Comparison of ENCODE assay signal across 32 cellular contexts in genomic region chr13:67063036-67063435, GRCh38.
A peak's percentile ranks its signal among the peaks of the same experiment; 100 is the strongest.
DNase-seq lines count a peak whose midpoint lies in the region; ATAC-seq and TF ChIP-seq lines count a peak whose summit lies in the region.
"Had no signal": no experiment of that assay in that cellular context is flagged by ENCODE, and none has a peak within 500 bp of the region (broad histone marks: within the 10 kb centered on the region; RNA-seq: fewer than 3 reads in every experiment).

No MANE protein-coding gene starts in this region.

- H3K9me3 Mint-ChIP-seq in glutamatergic neuron (ENCODE audit: unreplicated experiment): peaks cover 13% of the 10 kb centered on the region
- H3K9me3 Mint-ChIP-seq in stimulated activated naive CD8-positive, alpha-beta T cell treated with anti-CD3 and anti-CD28 coated beads, Interleukin-15, amount 100 ng/mL, for 72 hours: no peaks in the 10 kb centered on the region
- H3K9me3 Mint-ChIP-seq: activated CD4-positive, alpha-beta memory T cell treated with anti-CD3 and anti-CD28 coated beads for 36 hours; activated naive CD4-positive, alpha-beta T cell treated with anti-CD3 and anti-CD28 coated beads, Interleukin-2, amount 10 ng/mL, durations not matched to agents 7 days and 5 days; nephron progenitor cell had no signal

- H3K36me3 ChIP-seq in uterus: no peaks in the 10 kb centered on the region
- H3K36me3 ChIP-seq: cardiac muscle cell, heart right ventricle, pancreas, right atrium auricular region had no signal

- no peaks in the 10 kb centered on the region for H3K27me3 ChIP-seq in uterus
- H3K27me3 ChIP-seq: cardiac muscle cell, foreskin keratinocyte, heart right ventricle, pancreas, right atrium auricular region had no signal

- H3K27me3 Mint-ChIP-seq in glutamatergic neuron (ENCODE audit: unreplicated experiment): peaks cover 2% of the 10 kb centered on the region
- no peaks in the 10 kb centered on the region for H3K27me3 Mint-ChIP-seq in stimulated activated naive CD8-positive, alpha-beta T cell treated with anti-CD3 and anti-CD28 coated beads, Interleukin-15, amount 100 ng/mL, for 72 hours
- H3K27me3 Mint-ChIP-seq: activated CD4-positive, alpha-beta memory T cell treated with anti-CD3 and anti-CD28 coated beads for 36 hours; activated naive CD4-positive, alpha-beta T cell treated with anti-CD3 and anti-CD28 coated beads, Interleukin-2, amount 10 ng/mL, durations not matched to agents 7 days and 5 days had no signal

- peak overlapping the region; percentile 43 for H3K27ac Mint-ChIP-seq in glutamatergic neuron (ENCODE audit: unreplicated experiment)
- H3K27ac Mint-ChIP-seq in stimulated activated naive CD8-positive, alpha-beta T cell treated with anti-CD3 and anti-CD28 coated beads, Interleukin-15, amount 100 ng/mL, for 72 hours: no peak overlapping the region
- H3K27ac Mint-ChIP-seq: activated CD4-positive, alpha-beta memory T cell treated with anti-CD3 and anti-CD28 coated beads for 36 hours; activated naive CD4-positive, alpha-beta T cell treated with anti-CD3 and anti-CD28 coated beads, Interleukin-2, amount 10 ng/mL, durations not matched to agents 7 days and 5 days; nephron progenitor cell had no signal

- no peaks in the 10 kb centered on the region for H3K9me3 ChIP-seq in uterus
- H3K9me3 ChIP-seq: Caco-2, heart right ventricle, pancreas, right atrium auricular region had no signal

- no peak overlapping the region for H3K4me3 Mint-ChIP-seq in glutamatergic neuron (ENCODE audit: unreplicated experiment)
- no peak overlapping the region for H3K4me3 Mint-ChIP-seq in stimulated activated naive CD8-positive, alpha-beta T cell treated with anti-CD3 and anti-CD28 coated beads, Interleukin-15, amount 100 ng/mL, for 72 hours
- H3K4me3 Mint-ChIP-seq: activated CD4-positive, alpha-beta memory T cell treated with anti-CD3 and anti-CD28 coated beads for 36 hours; activated naive CD4-positive, alpha-beta T cell treated with anti-CD3 and anti-CD28 coated beads, Interleukin-2, amount 10 ng/mL, durations not matched to agents 7 days and 5 days; nephron progenitor cell had no signal

- intact Hi-C loops in uterus (cut with DNase I; ENCODE audit: low total_unique reads): no loop called here

- peaks cover 31% of the 10 kb centered on the region for H3K4me1 Mint-ChIP-seq in glutamatergic neuron (ENCODE audit: low read depth, unreplicated experiment)
- H3K4me1 Mint-ChIP-seq in stimulated activated naive CD8-positive, alpha-beta T cell treated with anti-CD3 and anti-CD28 coated beads, Interleukin-15, amount 100 ng/mL, for 72 hours: no peaks in the 10 kb centered on the region
- H3K4me1 Mint-ChIP-seq: activated naive CD4-positive, alpha-beta T cell treated with anti-CD3 and anti-CD28 coated beads, Interleukin-2, amount 10 ng/mL, durations not matched to agents 7 days and 5 days had no signal

- no peak overlapping the region for H3K4me3 ChIP-seq in uterus
- H3K4me3 ChIP-seq: cardiac muscle cell, heart right ventricle, lung, pancreas, right atrium auricular region, SK-N-MC, smooth muscle cell had no signal

- H3K36me3 Mint-ChIP-seq in glutamatergic neuron (ENCODE audit: unreplicated experiment): no peaks in the 10 kb centered on the region
- H3K36me3 Mint-ChIP-seq: activated CD4-positive, alpha-beta memory T cell treated with anti-CD3 and anti-CD28 coated beads for 36 hours; activated naive CD4-positive, alpha-beta T cell treated with anti-CD3 and anti-CD28 coated beads, Interleukin-2, amount 10 ng/mL, durations not matched to agents 7 days and 5 days had no signal

- no peak for ATAC-seq in stimulated activated naive CD8-positive, alpha-beta T cell treated with anti-CD3 and anti-CD28 coated beads, Interleukin-15, amount 100 ng/mL, for 72 hours
- no peak for ATAC-seq in GM18868 (IDR thresholded peaks at IDR 0.05; ENCODE audit: unreplicated experiment)
- ATAC-seq: foreskin keratinocyte, heart right ventricle, pancreas had no signal

- TF ChIP-seq POLR2A in uterus (IDR thresholded peaks at IDR 0.05): no peak

- H3K4me1 ChIP-seq in uterus: no peaks in the 10 kb centered on the region
- H3K4me1 ChIP-seq: Caco-2, foreskin keratinocyte, pancreas had no signal

- DNase-seq in COR-L47 (lab: John Stamatoyannopoulos, UW) (peak; percentile 70), HT1080 (ENCODE audit: low read depth) (peak; percentile 19), NCI-H69 (lab: John Stamatoyannopoulos, UW) (peak; percentile 100), glutamatergic neuron (no peak), uterus (no peak)
- DNase-seq in stimulated activated naive CD8-positive, alpha-beta T cell treated with anti-CD3 and anti-CD28 coated beads, Interleukin-15, amount 100 ng/mL, for 72 hours: no peak
- DNase-seq: activated CD4-positive, alpha-beta memory T cell treated with anti-CD3 and anti-CD28 coated beads for 36 hours; activated CD4-positive, CD25-positive, alpha-beta regulatory T cell treated with anti-CD3 and anti-CD28 coated beads, Interleukin-2, amount 50 U/mL, for 72 hours; activated CD8-positive, alpha-beta memory T cell treated with anti-CD3 and anti-CD28 coated beads, Interleukin-2, amount 50 U/mL, for 48 hours; activated naive CD4-positive, alpha-beta T cell treated with anti-CD3 and anti-CD28 coated beads, Interleukin-2, amount 10 ng/mL, durations not matched to agents 7 days and 5 days; amygdala; C1 segment of cervical spinal cord; Caco-2; cortex of kidney; foreskin keratinocyte; heart right ventricle; Kasumi-1; NCI-H1048; NCI-H2227 treated with DMSO at 0.1 percent for 48 hours; NCI-H82; nephron progenitor cell; OCI-M1; pancreas; stimulated activated CD4-positive, alpha-beta T cell treated with anti-CD3 and anti-CD28 coated beads, Interleukin-1b, Interleukin-23, amount 100 ng/mL, for 48 hours; trophoblast cell had no signal

- H3K27ac ChIP-seq in uterus: no peak overlapping the region
- H3K27ac ChIP-seq: cardiac muscle cell, foreskin keratinocyte, heart right ventricle, HL-60, pancreas, right atrium auricular region, SK-N-MC had no signal

- TF ChIP-seq CTCF in glutamatergic neuron (IDR thresholded peaks at IDR 0.05; ENCODE audit: partially characterized antibody, unreplicated experiment) (no peak), uterus (IDR thresholded peaks at IDR 0.05) (no peak)

Comparison
In these comparisons a context has a peak if more than half of its experiments do, and no peak if none do; other contexts are left out.
1. DNase-seq: peak in COR-L47 (single experiment), HT1080 (single experiment) and NCI-H69 (single experiment); none in glutamatergic neuron (single experiment), uterus (0 of 2) and stimulated activated naive CD8-positive, alpha-beta T cell treated with anti-CD3 and anti-CD28 coated beads, Interleukin-15, amount 100 ng/mL, for 72 hours (0 of 2).